Comparison of ENCODE assay signal across 1 cellular context in genomic region chrX:72545990-72546389, GRCh38.
TF ChIP-seq lines count a peak whose summit lies in the region.

No MANE protein-coding gene starts in this region.

TF ChIP-seq in HCT116, 20 proteins besides CTCF, POLR2A, EP300 and RAD21 (continued from another document):
- TF ChIP-seq, protein P1, sequence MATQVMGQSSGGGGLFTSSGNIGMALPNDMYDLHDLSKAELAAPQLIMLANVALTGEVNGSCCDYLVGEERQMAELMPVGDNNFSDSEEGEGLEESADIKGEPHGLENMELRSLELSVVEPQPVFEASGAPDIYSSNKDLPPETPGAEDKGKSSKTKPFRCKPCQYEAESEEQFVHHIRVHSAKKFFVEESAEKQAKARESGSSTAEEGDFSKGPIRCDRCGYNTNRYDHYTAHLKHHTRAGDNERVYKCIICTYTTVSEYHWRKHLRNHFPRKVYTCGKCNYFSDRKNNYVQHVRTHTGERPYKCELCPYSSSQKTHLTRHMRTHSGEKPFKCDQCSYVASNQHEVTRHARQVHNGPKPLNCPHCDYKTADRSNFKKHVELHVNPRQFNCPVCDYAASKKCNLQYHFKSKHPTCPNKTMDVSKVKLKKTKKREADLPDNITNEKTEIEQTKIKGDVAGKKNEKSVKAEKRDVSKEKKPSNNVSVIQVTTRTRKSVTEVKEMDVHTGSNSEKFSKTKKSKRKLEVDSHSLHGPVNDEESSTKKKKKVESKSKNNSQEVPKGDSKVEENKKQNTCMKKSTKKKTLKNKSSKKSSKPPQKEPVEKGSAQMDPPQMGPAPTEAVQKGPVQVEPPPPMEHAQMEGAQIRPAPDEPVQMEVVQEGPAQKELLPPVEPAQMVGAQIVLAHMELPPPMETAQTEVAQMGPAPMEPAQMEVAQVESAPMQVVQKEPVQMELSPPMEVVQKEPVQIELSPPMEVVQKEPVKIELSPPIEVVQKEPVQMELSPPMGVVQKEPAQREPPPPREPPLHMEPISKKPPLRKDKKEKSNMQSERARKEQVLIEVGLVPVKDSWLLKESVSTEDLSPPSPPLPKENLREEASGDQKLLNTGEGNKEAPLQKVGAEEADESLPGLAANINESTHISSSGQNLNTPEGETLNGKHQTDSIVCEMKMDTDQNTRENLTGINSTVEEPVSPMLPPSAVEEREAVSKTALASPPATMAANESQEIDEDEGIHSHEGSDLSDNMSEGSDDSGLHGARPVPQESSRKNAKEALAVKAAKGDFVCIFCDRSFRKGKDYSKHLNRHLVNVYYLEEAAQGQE (IDR thresholded peaks at IDR 0.05; ENCODE audit: low read depth): no peak
- TF ChIP-seq SRF (IDR thresholded peaks at IDR 0.05; ENCODE audit: low read depth) (no peak), FOSL1 (IDR thresholded peaks at IDR 0.05; ENCODE audit: low read depth) (no peak), TCF7L2 (IDR thresholded peaks at IDR 0.05; ENCODE audit: borderline replicate concordance, extremely low read depth, insufficient read depth, insufficient read length) (no peak), ELF1 (IDR thresholded peaks at IDR 0.05; ENCODE audit: borderline replicate concordance, low read depth) (no peak), SP1 (IDR thresholded peaks at IDR 0.05; ENCODE audit: low read depth) (no peak), ZNF274 (IDR thresholded peaks at IDR 0.05; ENCODE audit: low read depth, low read length) (no peak), JUND (IDR thresholded peaks at IDR 0.05) (no peak), SIN3A (IDR thresholded peaks at IDR 0.05; ENCODE audit: low read depth) (no peak), YY1 (IDR thresholded peaks at IDR 0.05; ENCODE audit: extremely low read depth, insufficient replicate concordance, low read depth, low read length) (no peak), EZH2phosphoT487 (IDR thresholded peaks at IDR 0.05; ENCODE audit: borderline replicate concordance) (no peak), EGR1 (IDR thresholded peaks at IDR 0.05; ENCODE audit: low read depth) (no peak)
- TF ChIP-seq, protein P2, sequence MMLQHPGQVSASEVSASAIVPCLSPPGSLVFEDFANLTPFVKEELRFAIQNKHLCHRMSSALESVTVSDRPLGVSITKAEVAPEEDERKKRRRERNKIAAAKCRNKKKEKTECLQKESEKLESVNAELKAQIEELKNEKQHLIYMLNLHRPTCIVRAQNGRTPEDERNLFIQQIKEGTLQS (IDR thresholded peaks at IDR 0.05): no peak
- TF ChIP-seq, protein P3, sequence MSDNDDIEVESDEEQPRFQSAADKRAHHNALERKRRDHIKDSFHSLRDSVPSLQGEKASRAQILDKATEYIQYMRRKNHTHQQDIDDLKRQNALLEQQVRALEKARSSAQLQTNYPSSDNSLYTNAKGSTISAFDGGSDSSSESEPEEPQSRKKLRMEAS (IDR thresholded peaks at IDR 0.05): no peak
- TF ChIP-seq, protein P4, sequence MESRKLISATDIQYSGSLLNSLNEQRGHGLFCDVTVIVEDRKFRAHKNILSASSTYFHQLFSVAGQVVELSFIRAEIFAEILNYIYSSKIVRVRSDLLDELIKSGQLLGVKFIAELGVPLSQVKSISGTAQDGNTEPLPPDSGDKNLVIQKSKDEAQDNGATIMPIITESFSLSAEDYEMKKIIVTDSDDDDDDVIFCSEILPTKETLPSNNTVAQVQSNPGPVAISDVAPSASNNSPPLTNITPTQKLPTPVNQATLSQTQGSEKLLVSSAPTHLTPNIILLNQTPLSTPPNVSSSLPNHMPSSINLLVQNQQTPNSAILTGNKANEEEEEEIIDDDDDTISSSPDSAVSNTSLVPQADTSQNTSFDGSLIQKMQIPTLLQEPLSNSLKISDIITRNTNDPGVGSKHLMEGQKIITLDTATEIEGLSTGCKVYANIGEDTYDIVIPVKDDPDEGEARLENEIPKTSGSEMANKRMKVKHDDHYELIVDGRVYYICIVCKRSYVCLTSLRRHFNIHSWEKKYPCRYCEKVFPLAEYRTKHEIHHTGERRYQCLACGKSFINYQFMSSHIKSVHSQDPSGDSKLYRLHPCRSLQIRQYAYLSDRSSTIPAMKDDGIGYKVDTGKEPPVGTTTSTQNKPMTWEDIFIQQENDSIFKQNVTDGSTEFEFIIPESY (IDR thresholded peaks at IDR 0.05; ENCODE audit: extremely low read depth, insufficient replicate concordance, low read length): no peak
